8 cellular contexts compared by ENCODE assay signal in the genomic region with DNA sequence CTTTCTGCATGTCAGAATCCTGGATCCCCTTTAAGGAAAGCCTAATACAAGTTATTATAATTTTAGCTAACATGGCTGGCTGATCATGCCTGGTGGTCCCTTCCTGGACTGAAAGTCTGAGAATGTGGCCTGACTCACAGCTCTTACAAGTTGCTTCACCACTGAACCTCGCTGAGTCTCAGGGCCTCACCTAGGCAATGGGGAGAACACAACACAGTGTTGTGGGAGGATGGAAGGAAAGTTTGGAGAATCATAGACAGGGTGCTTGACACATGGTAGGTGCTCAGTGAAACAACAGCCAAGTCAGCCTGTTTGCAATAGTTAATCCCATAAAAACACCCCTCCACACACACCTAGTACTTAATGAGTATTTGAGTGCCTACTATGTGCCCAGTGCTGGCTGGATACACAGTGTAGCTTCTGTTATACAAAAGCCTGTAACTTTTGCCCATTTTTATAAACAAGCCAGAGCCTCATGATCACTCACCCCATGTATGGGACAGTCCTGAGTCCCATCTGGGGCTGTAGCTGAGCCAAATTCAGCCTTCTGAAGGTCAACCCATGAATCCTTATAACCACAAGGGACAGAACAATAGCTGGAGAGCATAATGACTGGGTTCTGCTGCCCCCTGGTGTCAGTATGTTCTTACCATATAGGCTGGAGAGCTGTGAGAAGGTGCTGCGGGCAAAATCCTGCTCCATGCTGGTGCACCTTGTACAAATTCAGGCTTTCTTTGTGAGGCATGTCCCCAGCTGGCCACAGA. TPM values are rescaled to one million over a fixed set of nuclear protein-coding genes. Genes with fewer than 3 reads are reported as not detected.
A peak's percentile ranks its signal among the peaks of the same experiment; 100 is the strongest.
DNase-seq lines count a peak whose midpoint lies in the region; ATAC-seq and TF ChIP-seq lines count a peak whose summit lies in the region.

No MANE protein-coding gene starts in this region.

- H3K9me3 Mint-ChIP-seq in osteocyte (ENCODE audit: unreplicated experiment) = no peaks in the 10 kb centered on the region

- no peak overlapping the region for H2AFZ ChIP-seq in GM23248

- H3K4me2 ChIP-seq in GM23248 (ENCODE audit: unreplicated experiment) = no peak overlapping the region

- peak; percentile 48 for ATAC-seq in gastroesophageal sphincter

- H3K27ac Mint-ChIP-seq in osteocyte (ENCODE audit: unreplicated experiment) = no peak overlapping the region

- WGBS in GM23248 (ENCODE audit: low coverage in 1 of 2, low lambda C conversion rate in 2 of 2, missing lambda C conversion rate in 2 of 2), 2 experiments = 34 to 37% methylated on average over 2 of the region's 2 CpGs
- WGBS in gastroesophageal sphincter (ENCODE audit: low coverage in 1 of 2), 2 donors = 0 to 33% methylated on average over 1 of the region's 2 CpGs
- 39 to 60% methylated on average over 1 to 2 of the region's 2 CpGs for WGBS in transverse colon (ENCODE audit: low coverage in 1 of 2), 2 donors

- peaks cover 35% of the 10 kb centered on the region for H3K27me3 Mint-ChIP-seq in osteocyte (ENCODE audit: unreplicated experiment)

- H3K4me1 Mint-ChIP-seq in osteocyte (ENCODE audit: unreplicated experiment) = peaks cover 7% of the 10 kb centered on the region

- H3K79me2 ChIP-seq in GM23248 (ENCODE audit: insufficient read depth) = no peaks in the 10 kb centered on the region

- H3K4me1 ChIP-seq in GM23248 (ENCODE audit: insufficient read depth) = no peaks in the 10 kb centered on the region
- peaks cover 0 to 33% (median 8%) of the 10 kb centered on the region in 3 donors for H3K4me1 ChIP-seq in gastroesophageal sphincter
- H3K4me1 ChIP-seq in transverse colon = peaks cover 5 to 8% (median 6%) of the 10 kb centered on the region in 4 donors

- H3K36me3 ChIP-seq in GM23248 (ENCODE audit: low read depth) = no peaks in the 10 kb centered on the region
- H3K36me3 ChIP-seq in gastroesophageal sphincter = no peaks in the 10 kb centered on the region
- H3K36me3 ChIP-seq in transverse colon = no peaks in the 10 kb centered on the region

- DNase-seq in ELR (ENCODE audit: low read depth) = peak; percentile 86
- peak; percentile 86 for DNase-seq in GM23248
- peak; percentile 74 for DNase-seq in M059J (ENCODE audit: low read depth)
- peak; percentile 89 for DNase-seq in SK-MEL-5 (ENCODE audit: low read depth, low spot score)
- DNase-seq in activated naive CD4-positive, alpha-beta T cell treated with Interleukin-2 at 50 U/mL for 16 hours = peak; percentile 74
- DNase-seq in osteocyte (ENCODE audit: extremely low spot score, unreplicated experiment) = no peak
- peak; percentile 86 for DNase-seq in transverse colon

- peak in 3 of 4 experiments; percentile 78 to 83 (median 79) for TF ChIP-seq CTCF in gastroesophageal sphincter (IDR thresholded peaks at IDR 0.05)
- TF ChIP-seq CTCF in osteocyte (IDR thresholded peaks at IDR 0.05) = peak; percentile 77
- peak; percentile 70 to 85 (median 77) for TF ChIP-seq CTCF in transverse colon (IDR thresholded peaks at IDR 0.05)

- H3K9me3 ChIP-seq in GM23248 (ENCODE audit: low read depth) (no peaks in the 10 kb centered on the region), gastroesophageal sphincter (no peaks in the 10 kb centered on the region), transverse colon (no peaks in the 10 kb centered on the region)

- intact Hi-C loops in transverse colon (cut with DNase I; ENCODE audit: low total_unique reads) = loop anchor here (5.0 kb wide), 1 partner anchor 420 kb away; no protein-coding TSS in a partner anchor

- H3K27ac ChIP-seq in GM23248 = no peak overlapping the region
- no peak overlapping the region for H3K27ac ChIP-seq in gastroesophageal sphincter
- no peak overlapping the region for H3K27ac ChIP-seq in transverse colon

- in situ Hi-C loops in GM23248 (cut with MboI) = loop anchor here (10.0 to 25.0 kb wide), 2 partner anchors 413 to 570 kb away; no protein-coding TSS in a partner anchor
- in situ Hi-C loops in SK-MEL-5 (cut with HindIII; ENCODE audit: low pct_unique_long_range_greater_than_20kb, low sequenced_read_pairs) = no loop called here
- in situ Hi-C loops in transverse colon (cut with MboI; ENCODE audit: low pct_ligation_motif_present in 1 of 4, low pct_unique_long_range_greater_than_20kb in 1 of 4, low sequenced_read_pairs in 3 of 4) = loop anchor here (5.0 to 25.0 kb wide), 4 partner anchors 203 to 570 kb away; no protein-coding TSS in a partner anchor

- no peaks in the 10 kb centered on the region for H3F3A ChIP-seq in GM23248 (ENCODE audit: insufficient read depth)

- H3K36me3 Mint-ChIP-seq in osteocyte (ENCODE audit: unreplicated experiment) = no peaks in the 10 kb centered on the region

- no peaks in the 10 kb centered on the region for H3K9me2 ChIP-seq in GM23248 (ENCODE audit: insufficient read depth)

- H3K27me3 ChIP-seq in GM23248 (replicated peaks; ENCODE audit: insufficient read depth) (peaks cover 21% of the 10 kb centered on the region), gastroesophageal sphincter (peaks cover 14% of the 10 kb centered on the region), transverse colon (peaks cover 34% of the 10 kb centered on the region)

- H4K20me1 ChIP-seq in GM23248 (ENCODE audit: insufficient read depth) = no peaks in the 10 kb centered on the region

- TF ChIP-seq POLR2A in gastroesophageal sphincter (IDR thresholded peaks at IDR 0.05) = no peak
- TF ChIP-seq POLR2A in transverse colon (IDR thresholded peaks at IDR 0.05) = no peak

- H3K9ac ChIP-seq in GM23248 = no peak overlapping the region

- no peak overlapping the region for H3K4me3 Mint-ChIP-seq in osteocyte (ENCODE audit: unreplicated experiment)

- no peak overlapping the region for H3K4me3 ChIP-seq in GM23248
- no peak overlapping the region for H3K4me3 ChIP-seq in gastroesophageal sphincter
- H3K4me3 ChIP-seq in transverse colon = no peak overlapping the region

- TF ChIP-seq EP300 in gastroesophageal sphincter (IDR thresholded peaks at IDR 0.05) (no peak), transverse colon (IDR thresholded peaks at IDR 0.05; ENCODE audit: low read depth) (no peak)

RNA-seq across cellular contexts. Expression of gene ACSL6, which starts 3.9 kb away (rescaled TPM):
- 0.11 TPM in 1 of 2 replicates, not detected in the other for total RNA-seq in GM23248 (2014; rRNA removed; shearing (Covaris generic))
- not detected in 2 replicates for polyA plus RNA-seq in GM23248 (2016; fragmentation: Nextera tagmentation; extraction: Ambion mirVana)
- not detected in 2 replicates for total RNA-seq in M059J (2014; rRNA removed; shearing (Covaris generic))
- total RNA-seq in SK-MEL-5 (2014; rRNA removed; shearing (Covaris generic)) = 0.05 and 0.45 TPM in 2 replicates
- 0.07 and 1.3 TPM in 2 replicates for polyA plus RNA-seq in SK-MEL-5 (2015; cell fraction: cytosol; rRNA removed)
- 1.0 TPM in 2 replicates for polyA plus RNA-seq in SK-MEL-5 (2015; cell fraction: nucleus; rRNA removed)
- 1 to 10 TPM; 1.3 to 3.6 (median 2.6) TPM for total RNA-seq in gastroesophageal sphincter
- not detected in 2 replicates for total RNA-seq in osteocyte
- total RNA-seq in transverse colon = under 1 TPM in 2 of 4 donors, not detected in 2; 0.41 to 0.64 TPM

RNA-seq across cellular contexts. Expression of gene IL3, which starts 52.9 kb away (rescaled TPM):
- not detected in 2 replicates for total RNA-seq in GM23248 (2014; rRNA removed; shearing (Covaris generic))
- not detected in 2 replicates for polyA plus RNA-seq in GM23248 (2016; fragmentation: Nextera tagmentation; extraction: Ambion mirVana)
- not detected in 2 replicates for total RNA-seq in M059J (2014; rRNA removed; shearing (Covaris generic))
- not detected in 2 replicates for total RNA-seq in SK-MEL-5 (2014; rRNA removed; shearing (Covaris generic))
- not detected in 2 replicates for polyA plus RNA-seq in SK-MEL-5 (2015; cell fraction: cytosol; rRNA removed)
- polyA plus RNA-seq in SK-MEL-5 (2015; cell fraction: nucleus; rRNA removed) = not detected in 2 replicates
- total RNA-seq in gastroesophageal sphincter (not detected), osteocyte (not detected in 2 replicates), transverse colon (not detected)
